1 cellular context compared by ENCODE assay signal in the genomic region with DNA sequence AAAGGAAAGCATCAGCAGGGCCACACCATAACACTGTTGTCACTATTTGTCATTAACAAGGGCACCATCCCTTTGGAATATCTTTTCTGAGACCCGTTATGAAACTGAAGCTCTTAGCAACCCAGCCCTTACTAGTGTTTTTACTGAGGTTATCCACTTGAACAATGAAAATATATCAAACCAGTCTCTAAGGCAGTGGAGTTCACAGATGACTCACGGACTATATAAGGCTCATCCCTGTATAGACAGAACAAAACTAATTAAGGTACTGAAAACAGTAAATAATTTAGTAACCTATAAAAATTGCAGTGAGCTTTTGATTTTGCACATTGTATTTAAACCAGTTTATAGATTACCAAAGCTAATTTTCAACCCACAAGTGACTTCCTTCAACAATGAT.
TF ChIP-seq lines count a peak whose summit lies in the region.

No MANE protein-coding gene starts in this region.

TF ChIP-seq in K562, 482 proteins besides CTCF, POLR2A, EP300 and RAD21:
- TF ChIP-seq, protein P1, sequence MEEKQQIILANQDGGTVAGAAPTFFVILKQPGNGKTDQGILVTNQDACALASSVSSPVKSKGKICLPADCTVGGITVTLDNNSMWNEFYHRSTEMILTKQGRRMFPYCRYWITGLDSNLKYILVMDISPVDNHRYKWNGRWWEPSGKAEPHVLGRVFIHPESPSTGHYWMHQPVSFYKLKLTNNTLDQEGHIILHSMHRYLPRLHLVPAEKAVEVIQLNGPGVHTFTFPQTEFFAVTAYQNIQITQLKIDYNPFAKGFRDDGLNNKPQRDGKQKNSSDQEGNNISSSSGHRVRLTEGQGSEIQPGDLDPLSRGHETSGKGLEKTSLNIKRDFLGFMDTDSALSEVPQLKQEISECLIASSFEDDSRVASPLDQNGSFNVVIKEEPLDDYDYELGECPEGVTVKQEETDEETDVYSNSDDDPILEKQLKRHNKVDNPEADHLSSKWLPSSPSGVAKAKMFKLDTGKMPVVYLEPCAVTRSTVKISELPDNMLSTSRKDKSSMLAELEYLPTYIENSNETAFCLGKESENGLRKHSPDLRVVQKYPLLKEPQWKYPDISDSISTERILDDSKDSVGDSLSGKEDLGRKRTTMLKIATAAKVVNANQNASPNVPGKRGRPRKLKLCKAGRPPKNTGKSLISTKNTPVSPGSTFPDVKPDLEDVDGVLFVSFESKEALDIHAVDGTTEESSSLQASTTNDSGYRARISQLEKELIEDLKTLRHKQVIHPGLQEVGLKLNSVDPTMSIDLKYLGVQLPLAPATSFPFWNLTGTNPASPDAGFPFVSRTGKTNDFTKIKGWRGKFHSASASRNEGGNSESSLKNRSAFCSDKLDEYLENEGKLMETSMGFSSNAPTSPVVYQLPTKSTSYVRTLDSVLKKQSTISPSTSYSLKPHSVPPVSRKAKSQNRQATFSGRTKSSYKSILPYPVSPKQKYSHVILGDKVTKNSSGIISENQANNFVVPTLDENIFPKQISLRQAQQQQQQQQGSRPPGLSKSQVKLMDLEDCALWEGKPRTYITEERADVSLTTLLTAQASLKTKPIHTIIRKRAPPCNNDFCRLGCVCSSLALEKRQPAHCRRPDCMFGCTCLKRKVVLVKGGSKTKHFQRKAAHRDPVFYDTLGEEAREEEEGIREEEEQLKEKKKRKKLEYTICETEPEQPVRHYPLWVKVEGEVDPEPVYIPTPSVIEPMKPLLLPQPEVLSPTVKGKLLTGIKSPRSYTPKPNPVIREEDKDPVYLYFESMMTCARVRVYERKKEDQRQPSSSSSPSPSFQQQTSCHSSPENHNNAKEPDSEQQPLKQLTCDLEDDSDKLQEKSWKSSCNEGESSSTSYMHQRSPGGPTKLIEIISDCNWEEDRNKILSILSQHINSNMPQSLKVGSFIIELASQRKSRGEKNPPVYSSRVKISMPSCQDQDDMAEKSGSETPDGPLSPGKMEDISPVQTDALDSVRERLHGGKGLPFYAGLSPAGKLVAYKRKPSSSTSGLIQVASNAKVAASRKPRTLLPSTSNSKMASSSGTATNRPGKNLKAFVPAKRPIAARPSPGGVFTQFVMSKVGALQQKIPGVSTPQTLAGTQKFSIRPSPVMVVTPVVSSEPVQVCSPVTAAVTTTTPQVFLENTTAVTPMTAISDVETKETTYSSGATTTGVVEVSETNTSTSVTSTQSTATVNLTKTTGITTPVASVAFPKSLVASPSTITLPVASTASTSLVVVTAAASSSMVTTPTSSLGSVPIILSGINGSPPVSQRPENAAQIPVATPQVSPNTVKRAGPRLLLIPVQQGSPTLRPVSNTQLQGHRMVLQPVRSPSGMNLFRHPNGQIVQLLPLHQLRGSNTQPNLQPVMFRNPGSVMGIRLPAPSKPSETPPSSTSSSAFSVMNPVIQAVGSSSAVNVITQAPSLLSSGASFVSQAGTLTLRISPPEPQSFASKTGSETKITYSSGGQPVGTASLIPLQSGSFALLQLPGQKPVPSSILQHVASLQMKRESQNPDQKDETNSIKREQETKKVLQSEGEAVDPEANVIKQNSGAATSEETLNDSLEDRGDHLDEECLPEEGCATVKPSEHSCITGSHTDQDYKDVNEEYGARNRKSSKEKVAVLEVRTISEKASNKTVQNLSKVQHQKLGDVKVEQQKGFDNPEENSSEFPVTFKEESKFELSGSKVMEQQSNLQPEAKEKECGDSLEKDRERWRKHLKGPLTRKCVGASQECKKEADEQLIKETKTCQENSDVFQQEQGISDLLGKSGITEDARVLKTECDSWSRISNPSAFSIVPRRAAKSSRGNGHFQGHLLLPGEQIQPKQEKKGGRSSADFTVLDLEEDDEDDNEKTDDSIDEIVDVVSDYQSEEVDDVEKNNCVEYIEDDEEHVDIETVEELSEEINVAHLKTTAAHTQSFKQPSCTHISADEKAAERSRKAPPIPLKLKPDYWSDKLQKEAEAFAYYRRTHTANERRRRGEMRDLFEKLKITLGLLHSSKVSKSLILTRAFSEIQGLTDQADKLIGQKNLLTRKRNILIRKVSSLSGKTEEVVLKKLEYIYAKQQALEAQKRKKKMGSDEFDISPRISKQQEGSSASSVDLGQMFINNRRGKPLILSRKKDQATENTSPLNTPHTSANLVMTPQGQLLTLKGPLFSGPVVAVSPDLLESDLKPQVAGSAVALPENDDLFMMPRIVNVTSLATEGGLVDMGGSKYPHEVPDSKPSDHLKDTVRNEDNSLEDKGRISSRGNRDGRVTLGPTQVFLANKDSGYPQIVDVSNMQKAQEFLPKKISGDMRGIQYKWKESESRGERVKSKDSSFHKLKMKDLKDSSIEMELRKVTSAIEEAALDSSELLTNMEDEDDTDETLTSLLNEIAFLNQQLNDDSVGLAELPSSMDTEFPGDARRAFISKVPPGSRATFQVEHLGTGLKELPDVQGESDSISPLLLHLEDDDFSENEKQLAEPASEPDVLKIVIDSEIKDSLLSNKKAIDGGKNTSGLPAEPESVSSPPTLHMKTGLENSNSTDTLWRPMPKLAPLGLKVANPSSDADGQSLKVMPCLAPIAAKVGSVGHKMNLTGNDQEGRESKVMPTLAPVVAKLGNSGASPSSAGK (IDR thresholded peaks at IDR 0.05): no peak
- TF ChIP-seq, protein P2, sequence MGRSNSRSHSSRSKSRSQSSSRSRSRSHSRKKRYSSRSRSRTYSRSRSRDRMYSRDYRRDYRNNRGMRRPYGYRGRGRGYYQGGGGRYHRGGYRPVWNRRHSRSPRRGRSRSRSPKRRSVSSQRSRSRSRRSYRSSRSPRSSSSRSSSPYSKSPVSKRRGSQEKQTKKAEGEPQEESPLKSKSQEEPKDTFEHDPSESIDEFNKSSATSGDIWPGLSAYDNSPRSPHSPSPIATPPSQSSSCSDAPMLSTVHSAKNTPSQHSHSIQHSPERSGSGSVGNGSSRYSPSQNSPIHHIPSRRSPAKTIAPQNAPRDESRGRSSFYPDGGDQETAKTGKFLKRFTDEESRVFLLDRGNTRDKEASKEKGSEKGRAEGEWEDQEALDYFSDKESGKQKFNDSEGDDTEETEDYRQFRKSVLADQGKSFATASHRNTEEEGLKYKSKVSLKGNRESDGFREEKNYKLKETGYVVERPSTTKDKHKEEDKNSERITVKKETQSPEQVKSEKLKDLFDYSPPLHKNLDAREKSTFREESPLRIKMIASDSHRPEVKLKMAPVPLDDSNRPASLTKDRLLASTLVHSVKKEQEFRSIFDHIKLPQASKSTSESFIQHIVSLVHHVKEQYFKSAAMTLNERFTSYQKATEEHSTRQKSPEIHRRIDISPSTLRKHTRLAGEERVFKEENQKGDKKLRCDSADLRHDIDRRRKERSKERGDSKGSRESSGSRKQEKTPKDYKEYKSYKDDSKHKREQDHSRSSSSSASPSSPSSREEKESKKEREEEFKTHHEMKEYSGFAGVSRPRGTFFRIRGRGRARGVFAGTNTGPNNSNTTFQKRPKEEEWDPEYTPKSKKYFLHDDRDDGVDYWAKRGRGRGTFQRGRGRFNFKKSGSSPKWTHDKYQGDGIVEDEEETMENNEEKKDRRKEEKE (IDR thresholded peaks at IDR 0.05; ENCODE audit: borderline replicate concordance in 1 of 2, control insufficient read depth in 1 of 2, low read depth in 2 of 2, low read length in 1 of 2): no peak
- TF ChIP-seq HMG20A (CRISPR knock-in tag; conservative IDR thresholded peaks at IDR 0.05) (no peak), MYNN (IDR thresholded peaks at IDR 0.05) (no peak), MYNN (CRISPR knock-in tag; IDR thresholded peaks at IDR 0.05) (no peak), STAT5B (CRISPR knock-in tag; IDR thresholded peaks at IDR 0.05) (no peak), BRF1 (IDR thresholded peaks at IDR 0.05; ENCODE audit: borderline replicate concordance, extremely low read depth, insufficient read length) (no peak), HOXB6 (CRISPR knock-in tag; IDR thresholded peaks at IDR 0.05; ENCODE audit: borderline replicate concordance) (no peak), NFE2L1 (tag; IDR thresholded peaks at IDR 0.05; ENCODE audit: borderline replicate concordance, low read depth) (no peak), HNRNPH1 (optimal IDR thresholded peaks at IDR 0.05; ENCODE audit: low read depth, low read length) (no peak), SREBF2 (CRISPR knock-in tag; IDR thresholded peaks at IDR 0.05) (no peak), CXXC5 (CRISPR knock-in tag; IDR thresholded peaks at IDR 0.05) (no peak), RUNX1 (IDR thresholded peaks at IDR 0.05; ENCODE audit: low read depth) (no peak), STAG1 (CRISPR knock-in tag; IDR thresholded peaks at IDR 0.05; ENCODE audit: borderline replicate concordance) (no peak)
- TF ChIP-seq, protein P3, sequence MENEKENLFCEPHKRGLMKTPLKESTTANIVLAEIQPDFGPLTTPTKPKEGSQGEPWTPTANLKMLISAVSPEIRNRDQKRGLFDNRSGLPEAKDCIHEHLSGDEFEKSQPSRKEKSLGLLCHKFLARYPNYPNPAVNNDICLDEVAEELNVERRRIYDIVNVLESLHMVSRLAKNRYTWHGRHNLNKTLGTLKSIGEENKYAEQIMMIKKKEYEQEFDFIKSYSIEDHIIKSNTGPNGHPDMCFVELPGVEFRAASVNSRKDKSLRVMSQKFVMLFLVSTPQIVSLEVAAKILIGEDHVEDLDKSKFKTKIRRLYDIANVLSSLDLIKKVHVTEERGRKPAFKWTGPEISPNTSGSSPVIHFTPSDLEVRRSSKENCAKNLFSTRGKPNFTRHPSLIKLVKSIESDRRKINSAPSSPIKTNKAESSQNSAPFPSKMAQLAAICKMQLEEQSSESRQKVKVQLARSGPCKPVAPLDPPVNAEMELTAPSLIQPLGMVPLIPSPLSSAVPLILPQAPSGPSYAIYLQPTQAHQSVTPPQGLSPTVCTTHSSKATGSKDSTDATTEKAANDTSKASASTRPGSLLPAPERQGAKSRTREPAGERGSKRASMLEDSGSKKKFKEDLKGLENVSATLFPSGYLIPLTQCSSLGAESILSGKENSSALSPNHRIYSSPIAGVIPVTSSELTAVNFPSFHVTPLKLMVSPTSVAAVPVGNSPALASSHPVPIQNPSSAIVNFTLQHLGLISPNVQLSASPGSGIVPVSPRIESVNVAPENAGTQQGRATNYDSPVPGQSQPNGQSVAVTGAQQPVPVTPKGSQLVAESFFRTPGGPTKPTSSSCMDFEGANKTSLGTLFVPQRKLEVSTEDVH (IDR thresholded peaks at IDR 0.05; ENCODE audit: low read depth, partially characterized antibody): no peak
- TF ChIP-seq, protein P4, sequence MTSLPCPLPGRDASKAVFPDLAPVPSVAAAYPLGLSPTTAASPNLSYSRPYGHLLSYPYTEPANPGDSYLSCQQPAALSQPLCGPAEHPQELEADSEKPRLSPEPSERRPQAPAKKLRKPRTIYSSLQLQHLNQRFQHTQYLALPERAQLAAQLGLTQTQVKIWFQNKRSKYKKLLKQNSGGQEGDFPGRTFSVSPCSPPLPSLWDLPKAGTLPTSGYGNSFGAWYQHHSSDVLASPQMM (CRISPR knock-in tag; IDR thresholded peaks at IDR 0.05): no peak
- TF ChIP-seq, protein P5, sequence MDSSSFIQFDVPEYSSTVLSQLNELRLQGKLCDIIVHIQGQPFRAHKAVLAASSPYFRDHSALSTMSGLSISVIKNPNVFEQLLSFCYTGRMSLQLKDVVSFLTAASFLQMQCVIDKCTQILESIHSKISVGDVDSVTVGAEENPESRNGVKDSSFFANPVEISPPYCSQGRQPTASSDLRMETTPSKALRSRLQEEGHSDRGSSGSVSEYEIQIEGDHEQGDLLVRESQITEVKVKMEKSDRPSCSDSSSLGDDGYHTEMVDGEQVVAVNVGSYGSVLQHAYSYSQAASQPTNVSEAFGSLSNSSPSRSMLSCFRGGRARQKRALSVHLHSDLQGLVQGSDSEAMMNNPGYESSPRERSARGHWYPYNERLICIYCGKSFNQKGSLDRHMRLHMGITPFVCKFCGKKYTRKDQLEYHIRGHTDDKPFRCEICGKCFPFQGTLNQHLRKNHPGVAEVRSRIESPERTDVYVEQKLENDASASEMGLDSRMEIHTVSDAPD (CRISPR knock-in tag; IDR thresholded peaks at IDR 0.05): no peak
- TF ChIP-seq, protein P6, sequence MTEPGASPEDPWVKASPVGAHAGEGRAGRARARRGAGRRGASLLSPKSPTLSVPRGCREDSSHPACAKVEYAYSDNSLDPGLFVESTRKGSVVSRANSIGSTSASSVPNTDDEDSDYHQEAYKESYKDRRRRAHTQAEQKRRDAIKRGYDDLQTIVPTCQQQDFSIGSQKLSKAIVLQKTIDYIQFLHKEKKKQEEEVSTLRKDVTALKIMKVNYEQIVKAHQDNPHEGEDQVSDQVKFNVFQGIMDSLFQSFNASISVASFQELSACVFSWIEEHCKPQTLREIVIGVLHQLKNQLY (CRISPR knock-in tag; conservative IDR thresholded peaks at IDR 0.05): no peak
- TF ChIP-seq, protein P7, sequence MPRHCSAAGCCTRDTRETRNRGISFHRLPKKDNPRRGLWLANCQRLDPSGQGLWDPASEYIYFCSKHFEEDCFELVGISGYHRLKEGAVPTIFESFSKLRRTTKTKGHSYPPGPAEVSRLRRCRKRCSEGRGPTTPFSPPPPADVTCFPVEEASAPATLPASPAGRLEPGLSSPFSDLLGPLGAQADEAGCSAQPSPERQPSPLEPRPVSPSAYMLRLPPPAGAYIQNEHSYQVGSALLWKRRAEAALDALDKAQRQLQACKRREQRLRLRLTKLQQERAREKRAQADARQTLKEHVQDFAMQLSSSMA (CRISPR knock-in tag; IDR thresholded peaks at IDR 0.05): no peak
